ENCODE assay signal across 9 cellular contexts in the genomic region with DNA sequence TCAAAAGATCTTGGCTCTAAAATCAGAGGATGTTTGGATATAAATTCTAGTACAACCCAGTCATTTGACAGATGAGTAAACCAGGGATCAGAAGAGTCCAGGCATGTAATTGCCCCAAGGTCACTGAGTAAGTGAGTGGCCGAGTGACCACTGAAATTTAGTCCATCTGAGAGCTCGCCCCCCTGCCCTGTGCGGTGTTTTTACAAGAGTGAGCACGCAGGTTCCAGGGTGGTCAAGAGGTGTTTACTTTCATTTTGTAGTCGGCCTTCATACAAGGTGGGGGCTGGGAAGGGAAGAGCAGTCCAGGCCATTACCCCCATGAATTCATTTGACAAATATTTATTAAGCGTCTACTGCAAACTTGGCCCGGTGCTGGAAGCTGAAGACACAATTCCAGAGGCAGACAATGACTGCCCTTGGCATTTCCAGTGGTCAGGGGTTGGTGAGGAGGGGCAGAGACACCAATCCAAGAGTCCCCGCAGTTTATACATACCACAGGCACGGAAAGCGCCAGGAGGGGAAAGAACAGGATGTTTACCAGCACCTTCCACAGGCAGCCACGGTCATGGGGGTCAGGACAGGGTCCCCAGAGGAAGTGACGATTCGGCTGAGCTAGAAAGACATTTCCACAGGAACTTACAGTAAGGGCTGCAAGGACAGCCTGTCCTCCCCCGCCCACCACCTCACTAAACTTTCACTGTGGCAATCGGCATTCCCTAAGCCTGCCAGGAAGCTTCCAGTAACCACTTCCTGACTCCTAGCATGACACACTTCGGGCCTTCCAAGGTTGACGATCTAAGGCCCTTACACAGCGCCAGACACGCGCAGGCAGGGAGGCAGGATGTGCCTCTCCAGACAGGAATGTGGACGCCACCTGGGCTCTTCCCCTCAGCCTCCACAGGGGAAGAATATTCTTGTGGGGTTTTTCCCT. TPM values are rescaled to one million over a fixed set of nuclear protein-coding genes. Genes with fewer than 3 reads are reported as not detected.
DNase-seq lines count a peak whose midpoint lies in the region; ATAC-seq, FAIRE-seq and TF ChIP-seq lines count a peak whose summit lies in the region.
"Had no signal": no experiment of that assay in that cellular context is flagged by ENCODE, and none has a peak within 500 bp of the region (broad histone marks: within the 10 kb centered on the region; RNA-seq: fewer than 3 reads in every experiment).

No MANE protein-coding gene starts in this region.

- DNase-seq in NCI-H2196 (lab: John Stamatoyannopoulos, UW; ENCODE audit: unreplicated experiment) = peak; percentile 57
- DNase-seq in NCI-H2196 treated with DMSO at 0.1 percent for 48 hours (lab: John Stamatoyannopoulos, UW; ENCODE audit: unreplicated experiment) = no peak
- no peak for DNase-seq in activated B cell treated with CpG ODN at 0.5 μM for 24 hours
- peak; percentile 99 for DNase-seq in foreskin keratinocyte
- DNase-seq in pancreas = peak in 3 of 6 donors; percentile 44 to 58 (median 52)
- DNase-seq in occipital lobe (lab: John Stamatoyannopoulos, UW) = no peak
- DNase-seq in glutamatergic neuron = no peak

- CTCF ChIA-PET in activated B cell treated with CpG ODN at 0.5 μM for 24 hours (lab: Charles Lee) = interaction anchor here (2.0 kb wide), 1 partner anchor 95 kb away, joined by 8 read pairs; no protein-coding TSS in a partner anchor

- intact Hi-C loops in activated B cell treated with CpG ODN at 0.5 μM for 24 hours (cut with micrococcal nuclease) = loop anchor here (5.0 to 10.0 kb wide), 2 partner anchors 928 to 1520 kb away; partner anchors contain the start of genes CCDC102A and CFAP20
- intact Hi-C loops in pancreas (cut with DNase I) = no loop called here

- no peak for FAIRE-seq in pancreas (lab: Jason Lieb, UNC)

- H3K4me1 Mint-ChIP-seq in activated B cell treated with CpG ODN at 0.5 μM for 24 hours (peaks cover 36% of the 10 kb centered on the region), glutamatergic neuron (ENCODE audit: low read depth, unreplicated experiment) (peaks cover 12% of the 10 kb centered on the region)

- 64 to 74% methylated on average over 21 of the region's 21 CpGs for WGBS in pancreas, 2 donors

- H3K9me3 ChIP-seq in pancreas = no peaks in the 10 kb centered on the region

- H3K27ac Mint-ChIP-seq in activated B cell treated with CpG ODN at 0.5 μM for 24 hours (peak overlapping the region; percentile 18), glutamatergic neuron (ENCODE audit: unreplicated experiment) (no peak overlapping the region)

- H3K4me1 ChIP-seq in foreskin keratinocyte (peaks cover 8% of the 10 kb centered on the region), pancreas (peaks cover 0 to 20% (median 0%) of the 10 kb centered on the region in 3 donors)

- TF ChIP-seq CTCF in activated B cell treated with CpG ODN at 0.5 μM for 24 hours (IDR thresholded peaks at IDR 0.05) = no peak
- no peak for TF ChIP-seq CTCF in foreskin keratinocyte (conservative IDR thresholded peaks at IDR 0.05)
- no peak for TF ChIP-seq CTCF in pancreas (IDR thresholded peaks at IDR 0.05)
- no peak for TF ChIP-seq CTCF in glutamatergic neuron (IDR thresholded peaks at IDR 0.05; ENCODE audit: partially characterized antibody, unreplicated experiment)

- POLR2A ChIA-PET in activated B cell treated with CpG ODN at 0.5 μM for 24 hours (lab: Charles Lee) = interaction anchor here (1.1 to 1.7 kb wide), 3 partner anchors 23 to 76 kb away, joined by 3 to 5 read pairs (median 5); partner anchors contain the start of genes MT1F and MT1X

- H3K36me3 ChIP-seq in pancreas = no peaks in the 10 kb centered on the region

- H3K27me3 Mint-ChIP-seq in activated B cell treated with CpG ODN at 0.5 μM for 24 hours (peaks cover 4% of the 10 kb centered on the region), glutamatergic neuron (ENCODE audit: unreplicated experiment) (peaks cover 22% of the 10 kb centered on the region)

- ATAC-seq in activated B cell treated with CpG ODN at 0.5 μM for 24 hours (ENCODE audit: low read depth) = no peak
- ATAC-seq in foreskin keratinocyte = peak; percentile 75
- peak in 3 of 4 donors; percentile 1 to 15 (median 1) for ATAC-seq in pancreas
- no peak for ATAC-seq in GM19452 (IDR thresholded peaks at IDR 0.05; ENCODE audit: unreplicated experiment)

- H3K9me3 Mint-ChIP-seq in activated B cell treated with CpG ODN at 0.5 μM for 24 hours (peaks cover 3% of the 10 kb centered on the region), glutamatergic neuron (ENCODE audit: unreplicated experiment) (no peaks in the 10 kb centered on the region)

- H3K27ac ChIP-seq in foreskin keratinocyte = peak overlapping the region; percentile 73
- H3K27ac ChIP-seq in pancreas = peak overlapping the region; percentile 78 to 94 (median 90)

- no peak overlapping the region for H3K4me3 ChIP-seq in pancreas

- H3K4me3 Mint-ChIP-seq in activated B cell treated with CpG ODN at 0.5 μM for 24 hours (no peak overlapping the region), glutamatergic neuron (ENCODE audit: unreplicated experiment) (no peak overlapping the region)

- H3K36me3 Mint-ChIP-seq in activated B cell treated with CpG ODN at 0.5 μM for 24 hours (ENCODE audit: low read depth) = no peaks in the 10 kb centered on the region
- H3K36me3 Mint-ChIP-seq in glutamatergic neuron (ENCODE audit: unreplicated experiment) = no peaks in the 10 kb centered on the region

- no peaks in the 10 kb centered on the region for H3K27me3 ChIP-seq in foreskin keratinocyte
- no peaks in the 10 kb centered on the region for H3K27me3 ChIP-seq in pancreas

RNA-seq across cellular contexts. Expression of gene MT2A, which starts 1.4 kb away (rescaled TPM):
- total RNA-seq in activated B cell treated with CpG ODN at 0.5 μM for 24 hours = 72.7 and 77.4 TPM in 2 replicates
- total RNA-seq in foreskin keratinocyte = 4,420 and 5,254 TPM in 2 replicates
- polyA plus RNA-seq in foreskin keratinocyte = 5,670 and 6,844 TPM in 2 replicates
- total RNA-seq in pancreas = 100 to 1,000 TPM in 3 of 6 donors, 10 to 100 TPM in 3; 71.0 to 389 (median 110) TPM
- polyA plus RNA-seq in pancreas = 100 to 1,000 TPM; 254 to 495 TPM
- total RNA-seq in occipital lobe = 2.3 TPM
- not detected for total RNA-seq in glutamatergic neuron (ENCODE audit: unreplicated experiment)

RNA-seq across cellular contexts. Expression of gene MT3, which starts 17.6 kb away (rescaled TPM):
- total RNA-seq in activated B cell treated with CpG ODN at 0.5 μM for 24 hours (not detected in 2 replicates), foreskin keratinocyte (not detected in 2 replicates), pancreas (under 1 TPM in 2 of 6 donors, not detected in 4; 0.41 to 0.43 TPM), occipital lobe (8.6 TPM), glutamatergic neuron (ENCODE audit: unreplicated experiment) (not detected)
- polyA plus RNA-seq in foreskin keratinocyte (not detected in 2 replicates), pancreas (1 to 10 TPM; 1.1 to 4.6 TPM)

RNA-seq across cellular contexts. Expression of gene MT1E, which starts 18.6 kb away (rescaled TPM):
- total RNA-seq in activated B cell treated with CpG ODN at 0.5 μM for 24 hours (2.8 and 4.2 TPM in 2 replicates), foreskin keratinocyte (438 and 932 TPM in 2 replicates), pancreas (100 to 1,000 TPM in 4 of 6 donors, 10 to 100 TPM in 2; 36.1 to 233 (median 158) TPM), occipital lobe (12.8 TPM), glutamatergic neuron (ENCODE audit: unreplicated experiment) (not detected)
- polyA plus RNA-seq in foreskin keratinocyte (406 and 867 TPM in 2 replicates), pancreas (100 to 1,000 TPM; 293 to 646 TPM)

RNA-seq across cellular contexts. Expression of gene MT1M, which starts 25.5 kb away (rescaled TPM):
- total RNA-seq in activated B cell treated with CpG ODN at 0.5 μM for 24 hours = not detected in 2 replicates
- total RNA-seq in foreskin keratinocyte = 0.24 TPM in 1 of 2 replicates, not detected in the other
- polyA plus RNA-seq in foreskin keratinocyte = 0.24 and 0.29 TPM in 2 replicates
- total RNA-seq in pancreas = 10 to 100 TPM in 4 of 6 donors, 1 to 10 TPM in 2; 8.3 to 28.8 (median 11.9) TPM
- polyA plus RNA-seq in pancreas = 10 to 100 TPM; 29.7 to 34.6 TPM
- 1.4 TPM for total RNA-seq in occipital lobe
- not detected for total RNA-seq in glutamatergic neuron (ENCODE audit: unreplicated experiment)
- total RNA-seq: activated CD8-positive, alpha-beta memory T cell treated with anti-CD3 and anti-CD28 coated beads for 36 hours had no signal

RNA-seq across cellular contexts. Expression of gene MT1A, which starts 31.5 kb away (rescaled TPM):
- total RNA-seq in activated B cell treated with CpG ODN at 0.5 μM for 24 hours = not detected in 2 replicates
- total RNA-seq in foreskin keratinocyte = not detected in 2 replicates
- polyA plus RNA-seq in foreskin keratinocyte = 0.18 and 0.48 TPM in 2 replicates
- 1 to 10 TPM; 1.6 to 6.6 (median 4.0) TPM for total RNA-seq in pancreas
- 10 to 100 TPM; 15.0 to 66.7 TPM for polyA plus RNA-seq in pancreas
- total RNA-seq in occipital lobe = not detected
- not detected for total RNA-seq in glutamatergic neuron (ENCODE audit: unreplicated experiment)

Comparison
In these comparisons a context has a peak if more than half of its experiments do, and no peak if none do; other contexts are left out.
1. DNase-seq: peak in NCI-H2196 (single experiment) and foreskin keratinocyte (2 of 2); none in NCI-H2196 treated with DMSO at 0.1 percent for 48 hours (single experiment), activated B cell treated with CpG ODN at 0.5 μM for 24 hours (single experiment), occipital lobe (single experiment) and glutamatergic neuron (single experiment).
2. ATAC-seq: peak in foreskin keratinocyte (single experiment) and pancreas (3 of 4); none in activated B cell treated with CpG ODN at 0.5 μM for 24 hours (single experiment) and GM19452 (single experiment).
3. RNA of gene MT2A, which starts 1.4 kb away (total RNA-seq): 4,420 to 5,254 TPM in foreskin keratinocyte, 71.0 to 389 TPM in pancreas and 72.7 to 77.4 TPM in activated B cell treated with CpG ODN at 0.5 μM for 24 hours; 2.3 TPM in occipital lobe (single experiment) and not detected in glutamatergic neuron (single experiment); every median in the first group is over 10 times any median in the second.